ENCODE assay signal across 20 cellular contexts in the genomic region with DNA sequence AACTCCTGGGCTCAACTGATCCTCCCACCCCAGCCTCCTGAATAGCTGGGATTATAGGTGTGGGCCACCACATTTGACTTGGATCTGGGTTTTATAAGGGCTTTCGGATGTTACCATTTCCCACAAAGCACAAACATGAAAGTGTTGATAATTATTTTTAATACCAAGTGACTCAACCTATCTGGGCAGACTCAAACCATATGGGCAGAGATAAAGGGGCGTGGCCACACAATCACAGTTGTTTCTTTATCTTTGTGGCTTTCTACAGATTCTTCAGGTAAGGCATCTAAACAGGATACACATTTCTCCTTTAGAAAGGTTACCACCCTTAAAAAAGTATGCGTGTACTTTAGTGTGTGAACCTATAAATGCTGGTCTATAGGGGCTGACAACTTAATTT.
DNase-seq lines count a peak whose midpoint lies in the region; ATAC-seq and TF ChIP-seq lines count a peak whose summit lies in the region.
"Had no signal": no experiment of that assay in that cellular context is flagged by ENCODE, and none has a peak within 500 bp of the region (broad histone marks: within the 10 kb centered on the region; RNA-seq: fewer than 3 reads in every experiment).

No MANE protein-coding gene starts in this region.

- peak overlapping the region; percentile 69 for H3K14ac ChIP-seq in IMR-90 (replicated peaks; ENCODE audit: low read depth, low read length)

- in situ Hi-C loops in IMR-90 (cut with MboI; ENCODE audit: low sequenced_read_pairs) = no loop called here

- no peaks in the 10 kb centered on the region for H3K27me3 ChIP-seq in IMR-90 (ENCODE audit: control insufficient read depth, insufficient read depth, low read length)
- H3K27me3 ChIP-seq: BLaER1, MG63 had no signal

- no peak for TF ChIP-seq CTCF in IMR-90 (conservative IDR thresholded peaks at IDR 0.05; ENCODE audit: low read depth, low read length)
- TF ChIP-seq CTCF in foreskin fibroblast (IDR thresholded peaks at IDR 0.05; ENCODE audit: low read depth, low read length) = no peak

- 0 out of 2 replicates have a peak overlapping the region, but pooled peaks have one; percentile 36 for H3K4me2 ChIP-seq in IMR-90 (ENCODE audit: low read depth, low read length)
- H3K4me2 ChIP-seq: BLaER1, KMS-11 had no signal

- TF ChIP-seq POLR2A in IMR-90 (IDR thresholded peaks at IDR 0.05; ENCODE audit: low read depth, low read length) = no peak

- H2AK5ac ChIP-seq in IMR-90 (ENCODE audit: low read depth, low read length) = peak overlapping the region; percentile 66; the same call in 1 of the 2 replicates

- no peak for TF ChIP-seq RAD21 in IMR-90 (IDR thresholded peaks at IDR 0.05; ENCODE audit: low read length)

- H3K9ac ChIP-seq in IMR-90 (ENCODE audit: low read depth, low read length) = no peak overlapping the region
- H3K9ac ChIP-seq: BLaER1, KMS-11 had no signal

- no CpG with 5 or more reads among the region's 3 CpGs for WGBS in IMR-90 (ENCODE audit: extremely low coverage in 2 of 2, insufficient read length in 1 of 2), 2 experiments

- peak overlapping the region; percentile 93 for H3K27ac Mint-ChIP-seq in activated CD4-positive, alpha-beta T cell treated with anti-CD3 and anti-CD28 coated beads, Interleukin-2, amount 10 ng/mL, durations not matched to agents 24 days and 14 days
- H3K27ac Mint-ChIP-seq in activated CD4-positive, alpha-beta T cell treated with anti-CD3 and anti-CD28 coated beads, Interleukin-2, amount 10 ng/mL, durations not matched to agents 7 days and 5 days = no peak overlapping the region
- H3K27ac Mint-ChIP-seq in activated T-helper 1 cell treated with anti-CD3 and anti-CD28 coated beads, Interleukin-12 subunit alpha, Interleukin-12 subunit beta, Interleukin-2, Interleukin-4 antibody, amounts not matched to agents 30 ng/mL and 10 ng/mL and 1 ng/mL, durations not matched to agents 14 hours and 24 hours and 36 hours = peak overlapping the region; percentile 59
- H3K27ac Mint-ChIP-seq in activated CD4-positive, alpha-beta memory T cell treated with anti-CD3 and anti-CD28 coated beads, Interleukin-2, amount 10 ng/mL, durations not matched to agents 7 days and 5 days = no peak overlapping the region

- no peaks in the 10 kb centered on the region for H3K27me3 Mint-ChIP-seq in activated CD4-positive, alpha-beta T cell treated with anti-CD3 and anti-CD28 coated beads, Interleukin-2, amount 10 ng/mL, durations not matched to agents 24 days and 14 days
- no peaks in the 10 kb centered on the region for H3K27me3 Mint-ChIP-seq in activated CD4-positive, alpha-beta T cell treated with anti-CD3 and anti-CD28 coated beads, Interleukin-2, amount 10 ng/mL, durations not matched to agents 7 days and 5 days
- H3K27me3 Mint-ChIP-seq in activated T-helper 1 cell treated with anti-CD3 and anti-CD28 coated beads, Interleukin-12 subunit alpha, Interleukin-12 subunit beta, Interleukin-2, Interleukin-4 antibody, amounts not matched to agents 30 ng/mL and 10 ng/mL and 1 ng/mL, durations not matched to agents 14 hours and 24 hours and 36 hours (ENCODE audit: insufficient read depth) = no peaks in the 10 kb centered on the region
- no peaks in the 10 kb centered on the region for H3K27me3 Mint-ChIP-seq in activated CD4-positive, alpha-beta memory T cell treated with anti-CD3 and anti-CD28 coated beads, Interleukin-2, amount 10 ng/mL, durations not matched to agents 7 days and 5 days

- peaks cover 12% of the 10 kb centered on the region for H3K9me1 ChIP-seq in IMR-90 (ENCODE audit: insufficient read depth, low read length)

- H3K9me3 Mint-ChIP-seq in activated CD4-positive, alpha-beta T cell treated with anti-CD3 and anti-CD28 coated beads, Interleukin-2, amount 10 ng/mL, durations not matched to agents 24 days and 14 days = peaks cover 24% of the 10 kb centered on the region
- peaks cover 2% of the 10 kb centered on the region for H3K9me3 Mint-ChIP-seq in activated CD4-positive, alpha-beta T cell treated with anti-CD3 and anti-CD28 coated beads, Interleukin-2, amount 10 ng/mL, durations not matched to agents 7 days and 5 days
- peaks cover 6% of the 10 kb centered on the region for H3K9me3 Mint-ChIP-seq in activated T-helper 1 cell treated with anti-CD3 and anti-CD28 coated beads, Interleukin-12 subunit alpha, Interleukin-12 subunit beta, Interleukin-2, Interleukin-4 antibody, amounts not matched to agents 30 ng/mL and 10 ng/mL and 1 ng/mL, durations not matched to agents 14 hours and 24 hours and 36 hours
- H3K9me3 Mint-ChIP-seq in activated CD4-positive, alpha-beta memory T cell treated with anti-CD3 and anti-CD28 coated beads, Interleukin-2, amount 10 ng/mL, durations not matched to agents 7 days and 5 days = peaks cover 4% of the 10 kb centered on the region

- peaks cover 77% of the 10 kb centered on the region for H3K36me3 Mint-ChIP-seq in activated CD4-positive, alpha-beta T cell treated with anti-CD3 and anti-CD28 coated beads, Interleukin-2, amount 10 ng/mL, durations not matched to agents 24 days and 14 days (ENCODE audit: low read depth)
- H3K36me3 Mint-ChIP-seq in activated CD4-positive, alpha-beta T cell treated with anti-CD3 and anti-CD28 coated beads, Interleukin-2, amount 10 ng/mL, durations not matched to agents 7 days and 5 days (ENCODE audit: low read depth) = peaks cover 48% of the 10 kb centered on the region
- H3K36me3 Mint-ChIP-seq in activated T-helper 1 cell treated with anti-CD3 and anti-CD28 coated beads, Interleukin-12 subunit alpha, Interleukin-12 subunit beta, Interleukin-2, Interleukin-4 antibody, amounts not matched to agents 30 ng/mL and 10 ng/mL and 1 ng/mL, durations not matched to agents 14 hours and 24 hours and 36 hours (ENCODE audit: low read depth) = peaks cover 56% of the 10 kb centered on the region
- peaks cover 45% of the 10 kb centered on the region for H3K36me3 Mint-ChIP-seq in activated CD4-positive, alpha-beta memory T cell treated with anti-CD3 and anti-CD28 coated beads, Interleukin-2, amount 10 ng/mL, durations not matched to agents 7 days and 5 days (ENCODE audit: low read depth)

- H3K56ac ChIP-seq in IMR-90 (ENCODE audit: extremely low read depth, insufficient read depth, low read length) = peak overlapping the region; percentile 55; the same call in 1 of the 2 replicates

- no peak overlapping the region for H3K4me3 Mint-ChIP-seq in activated CD4-positive, alpha-beta T cell treated with anti-CD3 and anti-CD28 coated beads, Interleukin-2, amount 10 ng/mL, durations not matched to agents 24 days and 14 days
- no peak overlapping the region for H3K4me3 Mint-ChIP-seq in activated CD4-positive, alpha-beta T cell treated with anti-CD3 and anti-CD28 coated beads, Interleukin-2, amount 10 ng/mL, durations not matched to agents 7 days and 5 days
- no peak overlapping the region for H3K4me3 Mint-ChIP-seq in activated T-helper 1 cell treated with anti-CD3 and anti-CD28 coated beads, Interleukin-12 subunit alpha, Interleukin-12 subunit beta, Interleukin-2, Interleukin-4 antibody, amounts not matched to agents 30 ng/mL and 10 ng/mL and 1 ng/mL, durations not matched to agents 14 hours and 24 hours and 36 hours
- H3K4me3 Mint-ChIP-seq in activated CD4-positive, alpha-beta memory T cell treated with anti-CD3 and anti-CD28 coated beads, Interleukin-2, amount 10 ng/mL, durations not matched to agents 7 days and 5 days = no peak overlapping the region

- no peaks in the 10 kb centered on the region for H4K20me1 ChIP-seq in IMR-90 (ENCODE audit: insufficient read depth, low read length)
- H4K20me1 ChIP-seq: BLaER1 had no signal

- H3K4me1 ChIP-seq in IMR-90 (ENCODE audit: control insufficient read depth, insufficient read depth, low read length) = peaks cover 19% of the 10 kb centered on the region
- H3K4me1 ChIP-seq: BLaER1 had no signal

- peaks cover 14% of the 10 kb centered on the region for H3K36me3 ChIP-seq in IMR-90 (ENCODE audit: control insufficient read depth, insufficient read depth, low read length)
- H3K36me3 ChIP-seq: MG63 had no signal

- H2AK9ac ChIP-seq in IMR-90 (replicated peaks; ENCODE audit: low read depth, low read length, poor library complexity) = no peak overlapping the region

- no TSS peak for BruUV-seq in IMR-90 (replicated peaks; lab: Mats Ljungman, UMichigan)

- H4K91ac ChIP-seq in IMR-90 (ENCODE audit: insufficient read depth, low read depth, low read length) = peak overlapping the region; percentile 78

- H3K18ac ChIP-seq in IMR-90 (ENCODE audit: low read depth, low read length) = peak overlapping the region; percentile 91

- H2BK15ac ChIP-seq in IMR-90 (ENCODE audit: low read depth, low read length) = peak overlapping the region; percentile 81; the same call in 2 of the 3 replicates

- peaks cover 38% of the 10 kb centered on the region for H3K4me1 Mint-ChIP-seq in activated CD4-positive, alpha-beta T cell treated with anti-CD3 and anti-CD28 coated beads, Interleukin-2, amount 10 ng/mL, durations not matched to agents 24 days and 14 days
- peaks cover 15% of the 10 kb centered on the region for H3K4me1 Mint-ChIP-seq in activated CD4-positive, alpha-beta T cell treated with anti-CD3 and anti-CD28 coated beads, Interleukin-2, amount 10 ng/mL, durations not matched to agents 7 days and 5 days
- peaks cover 51% of the 10 kb centered on the region for H3K4me1 Mint-ChIP-seq in activated T-helper 1 cell treated with anti-CD3 and anti-CD28 coated beads, Interleukin-12 subunit alpha, Interleukin-12 subunit beta, Interleukin-2, Interleukin-4 antibody, amounts not matched to agents 30 ng/mL and 10 ng/mL and 1 ng/mL, durations not matched to agents 14 hours and 24 hours and 36 hours (ENCODE audit: low read depth)
- peaks cover 6% of the 10 kb centered on the region for H3K4me1 Mint-ChIP-seq in activated CD4-positive, alpha-beta memory T cell treated with anti-CD3 and anti-CD28 coated beads, Interleukin-2, amount 10 ng/mL, durations not matched to agents 7 days and 5 days

- H2BK5ac ChIP-seq in IMR-90 (ENCODE audit: low read depth, low read length, poor library complexity, severe bottlenecking) = peak overlapping the region; percentile 95

- H2BK120ac ChIP-seq in IMR-90 (ENCODE audit: low read depth, low read length) = peak overlapping the region; percentile 89

- H3K9me3 ChIP-seq in IMR-90 (ENCODE audit: control insufficient read depth, insufficient read depth, low read length) = no peaks in the 10 kb centered on the region
- H3K9me3 ChIP-seq: MG63 had no signal

- peak overlapping the region; percentile 81 to 87 for H4K8ac ChIP-seq in IMR-90 (ENCODE audit: low read depth in 2 of 2, low read length in 2 of 2)

- dilution Hi-C loops in IMR-90 (cut with HindIII; ENCODE audit: low sequenced_read_pairs, unreplicated experiment) = no loop called here

- H4K5ac ChIP-seq in IMR-90 (ENCODE audit: low read depth, low read length) = peak overlapping the region; percentile 96

- H2AFZ ChIP-seq in IMR-90 (replicated peaks; ENCODE audit: low read length, poor library complexity) = no peak overlapping the region

- H3K4me3 ChIP-seq in IMR-90 (ENCODE audit: insufficient read depth, low read depth, low read length) (no peak overlapping the region), foreskin fibroblast (ENCODE audit: low read depth in 1 of 2, low read length in 2 of 2) (no peak overlapping the region)
- H3K4me3 ChIP-seq: BLaER1, GM12878, MG63 had no signal

- CTCF ChIA-PET in activated CD4-positive, alpha-beta T cell treated with anti-CD3 and anti-CD28 coated beads, Interleukin-2, amount 10 ng/mL, durations not matched to agents 7 days and 5 days (lab: Charles Lee) = interaction anchor here (1.1 to 1.6 kb wide), 3 partner anchors 9 to 23 kb away, joined by 3 to 4 read pairs (median 3); no protein-coding TSS in a partner anchor
- CTCF ChIA-PET in IMR-90 (lab: Yijun Ruan, JAX) = interaction anchor here (0.6 kb wide), 1 partner anchor 350 kb away, joined by 3 read pairs; no protein-coding TSS in a partner anchor
- CTCF ChIA-PET in activated CD4-positive, alpha-beta memory T cell treated with anti-CD3 and anti-CD28 coated beads, Interleukin-2, amount 10 ng/mL, durations not matched to agents 7 days and 5 days (lab: Charles Lee) = no interaction called here

- H2BK20ac ChIP-seq in IMR-90 (ENCODE audit: low read depth, low read length) = peak overlapping the region; percentile 72

- peak overlapping the region; percentile 89 for H3K4ac ChIP-seq in IMR-90 (ENCODE audit: low read depth, low read length)

- H3K23ac ChIP-seq in IMR-90 (ENCODE audit: low read depth, low read length) = peak overlapping the region; percentile 64

- peaks cover 8 to 18% of the 10 kb centered on the region in 2 experiments for H3K79me1 ChIP-seq in IMR-90 (ENCODE audit: low read depth in 1 of 2, low read length in 2 of 2)

- POLR2A ChIA-PET in activated CD4-positive, alpha-beta T cell treated with anti-CD3 and anti-CD28 coated beads, Interleukin-2, amount 10 ng/mL, durations not matched to agents 7 days and 5 days (lab: Charles Lee) = interaction anchor here (0.7 kb wide), 1 partner anchor 49 kb away, joined by 3 read pairs; no protein-coding TSS in a partner anchor
- POLR2A ChIA-PET in IMR-90 (lab: Charles Lee; ENCODE audit: unreplicated experiment) = no interaction called here
- POLR2A ChIA-PET in activated CD4-positive, alpha-beta memory T cell treated with anti-CD3 and anti-CD28 coated beads, Interleukin-2, amount 10 ng/mL, durations not matched to agents 7 days and 5 days (lab: Charles Lee) = interaction anchor here (1.6 kb wide), 1 partner anchor 635 kb away, joined by 4 read pairs; no protein-coding TSS in a partner anchor

- DNase-seq in activated CD4-positive, alpha-beta T cell treated with anti-CD3 and anti-CD28 coated beads, Interleukin-2, amount 10 ng/mL, durations not matched to agents 24 days and 14 days = no peak
- DNase-seq in activated CD4-positive, alpha-beta T cell treated with anti-CD3 and anti-CD28 coated beads, Interleukin-2, amount 10 ng/mL, durations not matched to agents 7 days and 5 days = no peak
- DNase-seq in IMR-90 (no peak), foreskin fibroblast (peak; percentile 43 to 70), cerebellar nuclear complex (lab: John Stamatoyannopoulos, UW) (no peak)
- no peak for DNase-seq in activated T-helper 1 cell treated with anti-CD3 and anti-CD28 coated beads, Interleukin-12 subunit alpha, Interleukin-12 subunit beta, Interleukin-2, Interleukin-4 antibody, amounts not matched to agents 30 ng/mL and 10 ng/mL and 1 ng/mL, durations not matched to agents 14 hours and 24 hours and 36 hours (ENCODE audit: low spot score)
- no peak for DNase-seq in activated CD4-positive, alpha-beta memory T cell treated with anti-CD3 and anti-CD28 coated beads, Interleukin-2, amount 10 ng/mL, durations not matched to agents 7 days and 5 days
- DNase-seq: 8988T, DND-41, GDM1, MG63, NCI-H1105, NCI-H1694 treated with DMSO at 0.1 percent for 48 hours, NCI-H446, NCI-H69, SHP77 had no signal

- intact Hi-C loops in activated CD4-positive, alpha-beta T cell treated with anti-CD3 and anti-CD28 coated beads, Interleukin-2, amount 10 ng/mL, durations not matched to agents 24 days and 14 days (cut with micrococcal nuclease) = no loop called here
- intact Hi-C loops in IMR-90 (cut with micrococcal nuclease) = loop anchor here (5.0 kb wide), 1 partner anchor 199 kb away; the partner anchor contains the start of gene MMAA
- intact Hi-C loops in activated T-helper 1 cell treated with anti-CD3 and anti-CD28 coated beads, Interleukin-12 subunit alpha, Interleukin-12 subunit beta, Interleukin-2, Interleukin-4 antibody, amounts not matched to agents 30 ng/mL and 10 ng/mL and 1 ng/mL, durations not matched to agents 14 hours and 24 hours and 36 hours (cut with micrococcal nuclease) = no loop called here

- ATAC-seq in IMR-90 (ENCODE audit: low read depth) = peak; percentile 4
- ATAC-seq in GM21723 (IDR thresholded peaks at IDR 0.05; ENCODE audit: unreplicated experiment) = no peak
- ATAC-seq: GM12878 had no signal

- H3K27ac ChIP-seq in IMR-90 (ENCODE audit: insufficient read depth, low read length) = peak overlapping the region; percentile 99
- H3K27ac ChIP-seq: BLaER1, KMS-11 had no signal

Comparison
In these comparisons a context has a peak if more than half of its experiments do, and no peak if none do; other contexts are left out.
1. H3K27ac Mint-ChIP-seq: peak in activated CD4-positive, alpha-beta T cell treated with anti-CD3 and anti-CD28 coated beads, Interleukin-2, amount 10 ng/mL, durations not matched to agents 24 days and 14 days (single experiment) and activated T-helper 1 cell treated with anti-CD3 and anti-CD28 coated beads, Interleukin-12 subunit alpha, Interleukin-12 subunit beta, Interleukin-2, Interleukin-4 antibody, amounts not matched to agents 30 ng/mL and 10 ng/mL and 1 ng/mL, durations not matched to agents 14 hours and 24 hours and 36 hours (single experiment); none in activated CD4-positive, alpha-beta T cell treated with anti-CD3 and anti-CD28 coated beads, Interleukin-2, amount 10 ng/mL, durations not matched to agents 7 days and 5 days (single experiment) and activated CD4-positive, alpha-beta memory T cell treated with anti-CD3 and anti-CD28 coated beads, Interleukin-2, amount 10 ng/mL, durations not matched to agents 7 days and 5 days (single experiment).
2. DNase-seq: peak in foreskin fibroblast (2 of 2); none in activated CD4-positive, alpha-beta T cell treated with anti-CD3 and anti-CD28 coated beads, Interleukin-2, amount 10 ng/mL, durations not matched to agents 24 days and 14 days (single experiment), activated CD4-positive, alpha-beta T cell treated with anti-CD3 and anti-CD28 coated beads, Interleukin-2, amount 10 ng/mL, durations not matched to agents 7 days and 5 days (single experiment), IMR-90 (single experiment), activated T-helper 1 cell treated with anti-CD3 and anti-CD28 coated beads, Interleukin-12 subunit alpha, Interleukin-12 subunit beta, Interleukin-2, Interleukin-4 antibody, amounts not matched to agents 30 ng/mL and 10 ng/mL and 1 ng/mL, durations not matched to agents 14 hours and 24 hours and 36 hours (single experiment), activated CD4-positive, alpha-beta memory T cell treated with anti-CD3 and anti-CD28 coated beads, Interleukin-2, amount 10 ng/mL, durations not matched to agents 7 days and 5 days (single experiment) and cerebellar nuclear complex (0 of 2).